In the genomic region with DNA sequence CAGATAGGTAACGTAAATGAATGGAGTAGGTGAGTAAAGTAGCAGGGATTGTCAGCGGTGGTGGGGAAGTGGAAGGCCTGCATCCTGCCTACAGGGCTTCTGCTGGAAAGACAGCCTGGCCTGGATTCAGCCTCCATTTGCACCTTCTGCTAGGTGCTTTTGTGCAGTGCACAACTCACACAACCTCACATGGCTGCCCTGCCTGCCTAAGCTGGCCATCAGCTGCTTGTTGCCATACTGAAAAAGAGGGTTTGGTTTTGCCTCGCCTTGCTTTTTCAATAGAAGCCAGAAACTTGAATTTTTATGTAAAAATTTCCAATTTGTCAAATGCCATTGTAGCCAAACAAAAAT, we compare ENCODE assay signal across 18 cellular contexts. TPM values are rescaled to one million over a fixed set of nuclear protein-coding genes. Genes with fewer than 3 reads are reported as not detected.
DNase-seq lines count a peak whose midpoint lies in the region; ATAC-seq, FAIRE-seq and TF ChIP-seq lines count a peak whose summit lies in the region.
"Had no signal": no experiment of that assay in that cellular context is flagged by ENCODE, and none has a peak within 500 bp of the region (broad histone marks: within the 10 kb centered on the region; RNA-seq: fewer than 3 reads in every experiment).

No MANE protein-coding gene starts in this region.

- H4K8ac ChIP-seq in IMR-90 (ENCODE audit: low read depth in 2 of 2, low read length in 2 of 2) (peak overlapping the region in 1 of 2 experiments; percentile 77; a peak in 1 of 4 replicates), H1 (ENCODE audit: extremely low read depth, insufficient read depth, low read length) (no peak overlapping the region)

- TF ChIP-seq RAD21 in IMR-90 (IDR thresholded peaks at IDR 0.05; ENCODE audit: low read length): no peak
- no peak for TF ChIP-seq RAD21 in H1 (IDR thresholded peaks at IDR 0.05 in 1 of 2, conservative IDR thresholded peaks at IDR 0.05 in 1 of 2; ENCODE audit: low read depth in 2 of 2, low read length in 2 of 2)

- H2AFZ ChIP-seq in IMR-90 (replicated peaks; ENCODE audit: low read length, poor library complexity) (no peak overlapping the region), H1 (ENCODE audit: low read length) (no peak overlapping the region), smooth muscle cell (ENCODE audit: low read depth) (no peak overlapping the region)

- H3K9ac ChIP-seq in IMR-90 (ENCODE audit: low read depth, low read length) (no peak overlapping the region), H1 (replicated peaks in 1 of 4; ENCODE audit: extremely low read depth in 1 of 4, low read depth in 3 of 4, low read length in 3 of 4) (no peak overlapping the region), smooth muscle cell (ENCODE audit: low read depth) (no peak overlapping the region)

- H2BK5ac ChIP-seq in IMR-90 (ENCODE audit: low read depth, low read length, poor library complexity, severe bottlenecking) (peak overlapping the region; percentile 5), H1 (ENCODE audit: low read depth, low read length) (no peak overlapping the region)

- H3K36me3 ChIP-seq in IMR-90 (ENCODE audit: control insufficient read depth, insufficient read depth, low read length) (no peaks in the 10 kb centered on the region), H1 (ENCODE audit: control insufficient read depth in 2 of 4, insufficient read depth in 4 of 4, low read length in 3 of 4) (no peaks in the 10 kb centered on the region), smooth muscle cell (ENCODE audit: low read depth) (no peaks in the 10 kb centered on the region), lower lobe of right lung (no peaks in the 10 kb centered on the region)

- no peak for TF ChIP-seq EP300 in H1 (IDR thresholded peaks at IDR 0.05; ENCODE audit: borderline replicate concordance in 1 of 2, low read depth in 2 of 2, low read length in 2 of 2)

- BruUV-seq in IMR-90 (replicated peaks; lab: Mats Ljungman, UMichigan): no TSS peak

- H3K4me3 Mint-ChIP-seq in CD4-positive, alpha-beta T cell: peak overlapping the region; percentile 98

- no peaks in the 10 kb centered on the region for H3K79me2 ChIP-seq in H1 (ENCODE audit: control insufficient read depth in 1 of 2, insufficient read depth in 2 of 2, low read length in 2 of 2)
- no peaks in the 10 kb centered on the region for H3K79me2 ChIP-seq in smooth muscle cell (ENCODE audit: low read depth)

- no peak overlapping the region for H3K27ac ChIP-seq in CD4-positive, alpha-beta T cell (ENCODE audit: low read depth, low read length)
- H3K27ac ChIP-seq in IMR-90 (ENCODE audit: insufficient read depth, low read length) (no peak overlapping the region), H1 (ENCODE audit: low read depth, low read length) (no peak overlapping the region), smooth muscle cell (ENCODE audit: low read depth) (peak overlapping the region; percentile 36), lower lobe of right lung (no peak overlapping the region)
- H3K27ac ChIP-seq: C4-2B, SK-N-MC had no signal

- H4K91ac ChIP-seq in IMR-90 (ENCODE audit: insufficient read depth, low read depth, low read length): peak overlapping the region; percentile 80; the same call in 1 of the 2 replicates
- H4K91ac ChIP-seq in H1 (replicated peaks; ENCODE audit: insufficient read length, low read length): no peak overlapping the region

- H3K4me1 ChIP-seq in IMR-90 (ENCODE audit: control insufficient read depth, insufficient read depth, low read length): peaks cover 12% of the 10 kb centered on the region
- peaks cover 0 to 3% (median 1%) of the 10 kb centered on the region in 4 experiments; a peak in 3 of 7 replicates for H3K4me1 ChIP-seq in H1 (replicated peaks in 1 of 4; ENCODE audit: control insufficient read depth in 3 of 4, insufficient read depth in 4 of 4, low read length in 3 of 4)
- H3K4me1 ChIP-seq in smooth muscle cell (ENCODE audit: low read depth): peaks cover 17% of the 10 kb centered on the region
- H3K4me1 ChIP-seq in lower lobe of right lung: peaks cover 8% of the 10 kb centered on the region

- no peak overlapping the region for H3K23ac ChIP-seq in IMR-90 (ENCODE audit: low read depth, low read length)
- no peak overlapping the region for H3K23ac ChIP-seq in H1 (ENCODE audit: insufficient read length)

- no peaks in the 10 kb centered on the region for H3K27me3 ChIP-seq in CD4-positive, alpha-beta T cell (ENCODE audit: control insufficient read depth, insufficient read depth, low read length)
- H3K27me3 ChIP-seq in IMR-90 (ENCODE audit: control insufficient read depth, insufficient read depth, low read length): no peaks in the 10 kb centered on the region
- H3K27me3 ChIP-seq in H1 (replicated peaks in 1 of 4; ENCODE audit: control insufficient read depth in 3 of 4, extremely low read depth in 1 of 4, insufficient read depth in 3 of 4, low read length in 3 of 4): no peaks in the 10 kb centered on the region
- H3K27me3 ChIP-seq in smooth muscle cell (ENCODE audit: low read depth): no peaks in the 10 kb centered on the region
- H3K27me3 ChIP-seq in lower lobe of right lung (ENCODE audit: low read depth): no peaks in the 10 kb centered on the region

- no peaks in the 10 kb centered on the region for H4K20me1 ChIP-seq in IMR-90 (ENCODE audit: insufficient read depth, low read length)
- no peaks in the 10 kb centered on the region for H4K20me1 ChIP-seq in H1 (replicated peaks in 1 of 2; ENCODE audit: control insufficient read depth in 1 of 2, insufficient read depth in 2 of 2, low read length in 2 of 2)
- H4K20me1 ChIP-seq in smooth muscle cell (ENCODE audit: low read depth): no peaks in the 10 kb centered on the region

- no peaks in the 10 kb centered on the region for H3K9me3 Mint-ChIP-seq in CD4-positive, alpha-beta T cell

- H3K56ac ChIP-seq in IMR-90 (ENCODE audit: extremely low read depth, insufficient read depth, low read length): no peak overlapping the region
- H3K56ac ChIP-seq in H1 (replicated peaks; ENCODE audit: insufficient read length, low read depth, low read length): no peak overlapping the region

- 100% methylated on average over 1 of the region's 3 CpGs; no CpG with 5 or more reads in 1 of the 2 experiments for WGBS in IMR-90 (ENCODE audit: extremely low coverage in 2 of 2, insufficient read length in 1 of 2), 2 experiments
- 74% methylated on average over 3 of the region's 3 CpGs; no CpG with 5 or more reads in 1 of the 2 experiments for WGBS in H1 (ENCODE audit: extremely low coverage in 1 of 2, insufficient coverage in 1 of 2, insufficient read length in 1 of 2, insufficient replicate concordance in 2 of 2, low coverage in 1 of 2, low lambda C conversion rate in 2 of 2, missing lambda C conversion rate in 1 of 2), 2 experiments
- WGBS in smooth muscle cell (ENCODE audit: low lambda C conversion rate): 87% methylated on average over 3 of the region's 3 CpGs

- H3K27me3 Mint-ChIP-seq in CD4-positive, alpha-beta T cell: no peaks in the 10 kb centered on the region

- H3K14ac ChIP-seq in IMR-90 (replicated peaks; ENCODE audit: low read depth, low read length) (no peak overlapping the region), H1 (ENCODE audit: insufficient read length) (no peak overlapping the region)

- TF ChIP-seq CTCF in CD4-positive, alpha-beta T cell (IDR thresholded peaks at IDR 0.05): no peak
- no peak for TF ChIP-seq CTCF in IMR-90 (conservative IDR thresholded peaks at IDR 0.05; ENCODE audit: low read depth, low read length)
- TF ChIP-seq CTCF in H1 (IDR thresholded peaks at IDR 0.05; ENCODE audit: control extremely low read depth in 1 of 3, insufficient read depth in 1 of 3, low read depth in 1 of 3, low read length in 3 of 3): no peak
- TF ChIP-seq CTCF in smooth muscle cell (IDR thresholded peaks at IDR 0.05; ENCODE audit: borderline replicate concordance, insufficient read depth, poor library complexity, severe bottlenecking): no peak
- TF ChIP-seq CTCF in lower lobe of right lung (IDR thresholded peaks at IDR 0.05): no peak

- H2BK12ac ChIP-seq in H1 (ENCODE audit: low read depth, low read length): peak overlapping the region; percentile 41; the same call in 1 of the 2 replicates

- peaks cover 5% of the 10 kb centered on the region; the same call in 1 of the 2 replicates for H3K23me2 ChIP-seq in H1 (ENCODE audit: low read depth, low read length)

- H2BK120ac ChIP-seq in IMR-90 (ENCODE audit: low read depth, low read length) (peak overlapping the region; percentile 82), H1 (replicated peaks; ENCODE audit: low read depth, low read length) (no peak overlapping the region)

- H4K5ac ChIP-seq in IMR-90 (ENCODE audit: low read depth, low read length): 0 out of 2 replicates have a peak overlapping the region, but pooled peaks have one; percentile 12
- H4K5ac ChIP-seq in H1 (ENCODE audit: insufficient read length, low read depth, low read length): no peak overlapping the region

- H2BK15ac ChIP-seq in IMR-90 (ENCODE audit: low read depth, low read length) (peak overlapping the region; percentile 55; the same call in 1 of the 3 replicates), H1 (ENCODE audit: low read length) (no peak overlapping the region)

- peak overlapping the region; percentile 26 for H2AK9ac ChIP-seq in IMR-90 (replicated peaks; ENCODE audit: low read depth, low read length, poor library complexity)

- CTCF ChIA-PET in CD4-positive, alpha-beta T cell (lab: Charles Lee): no interaction called here
- CTCF ChIA-PET in IMR-90 (lab: Yijun Ruan, JAX) (no interaction called here), H1 (lab: Charles Lee; ENCODE audit: partially characterized antibody) (interaction anchor here (0.8 to 4.3 kb wide), 6 partner anchors 10 to 159 kb away, joined by 3 to 32 read pairs (median 4); partner anchors contain the start of gene SOST)

- no peak for ATAC-seq in CD4-positive, alpha-beta T cell (ENCODE audit: poor library complexity)
- ATAC-seq in IMR-90 (ENCODE audit: low read depth) (no peak), GM21447 (IDR thresholded peaks at IDR 0.05; ENCODE audit: unreplicated experiment) (no peak), GM18861 (IDR thresholded peaks at IDR 0.05; ENCODE audit: unreplicated experiment) (no peak), lower lobe of right lung (no peak)
- ATAC-seq: PC-3 had no signal

- H3K79me1 ChIP-seq in IMR-90 (ENCODE audit: low read depth in 1 of 2, low read length in 2 of 2) (no peaks in the 10 kb centered on the region), H1 (ENCODE audit: low read depth, low read length) (no peaks in the 10 kb centered on the region)

- H3K18ac ChIP-seq in IMR-90 (ENCODE audit: low read depth, low read length) (no peak overlapping the region), H1 (ENCODE audit: extremely low read depth, low read length) (no peak overlapping the region)

- no peak overlapping the region for H3K4me3 ChIP-seq in IMR-90 (ENCODE audit: insufficient read depth, low read depth, low read length)
- H3K4me3 ChIP-seq in H1 (ENCODE audit: extremely low read depth in 1 of 4, insufficient read depth in 2 of 4, low read depth in 3 of 4, low read length in 4 of 4): no peak overlapping the region
- no peak overlapping the region for H3K4me3 ChIP-seq in smooth muscle cell
- no peak overlapping the region for H3K4me3 ChIP-seq in lower lobe of right lung
- H3K4me3 ChIP-seq: SK-N-MC had no signal

- H2AK5ac ChIP-seq in IMR-90 (ENCODE audit: low read depth, low read length): peak overlapping the region; percentile 10; the same call in 1 of the 2 replicates
- H2AK5ac ChIP-seq in H1 (ENCODE audit: low read depth, low read length): no peak overlapping the region

- peak overlapping the region; percentile 92 for H3K27ac Mint-ChIP-seq in CD4-positive, alpha-beta T cell

- no peaks in the 10 kb centered on the region for H3K9me3 ChIP-seq in CD4-positive, alpha-beta T cell (ENCODE audit: control insufficient read depth, low read length)
- H3K9me3 ChIP-seq in IMR-90 (ENCODE audit: control insufficient read depth, insufficient read depth, low read length) (no peaks in the 10 kb centered on the region), H1 (ENCODE audit: insufficient read depth in 2 of 2, low read depth in 1 of 2, low read length in 1 of 2) (no peaks in the 10 kb centered on the region), smooth muscle cell (replicated peaks; ENCODE audit: low read depth) (no peaks in the 10 kb centered on the region), lower lobe of right lung (no peaks in the 10 kb centered on the region)

- peaks cover 13% of the 10 kb centered on the region; the same call in 1 of the 2 replicates for H3K9me1 ChIP-seq in IMR-90 (ENCODE audit: insufficient read depth, low read length)

- POLR2A ChIA-PET in CD4-positive, alpha-beta T cell (lab: Charles Lee): no interaction called here
- POLR2A ChIA-PET in IMR-90 (lab: Charles Lee; ENCODE audit: unreplicated experiment): no interaction called here
- POLR2A ChIA-PET in H1 (lab: Charles Lee; ENCODE audit: partially characterized antibody): interaction anchor here (1.2 to 2.0 kb wide), 3 partner anchors 9 to 38 kb away, joined by 3 to 7 read pairs (median 5); no protein-coding TSS in a partner anchor

- intact Hi-C loops in CD4-positive, alpha-beta T cell (cut with DNase I, micrococcal nuclease): no loop called here
- intact Hi-C loops in IMR-90 (cut with micrococcal nuclease) (no loop called here), lower lobe of right lung (cut with DNase I) (no loop called here)

- H3F3A ChIP-seq in smooth muscle cell (ENCODE audit: low read depth): peaks cover 26% of the 10 kb centered on the region

- H3K4ac ChIP-seq in IMR-90 (ENCODE audit: low read depth, low read length): peak overlapping the region; percentile 32; the same call in 1 of the 2 replicates
- H3K4ac ChIP-seq in H1 (replicated peaks; ENCODE audit: insufficient read length, low read depth, low read length): no peak overlapping the region

- no peak overlapping the region for H3K4me2 ChIP-seq in IMR-90 (ENCODE audit: low read depth, low read length)
- no peak overlapping the region for H3K4me2 ChIP-seq in H1 (ENCODE audit: insufficient read depth in 1 of 2, low read depth in 2 of 2, low read length in 2 of 2)
- no peak overlapping the region for H3K4me2 ChIP-seq in smooth muscle cell

- H3K4me1 Mint-ChIP-seq in CD4-positive, alpha-beta T cell (ENCODE audit: low read depth): peaks cover 6% of the 10 kb centered on the region

- H2BK20ac ChIP-seq in IMR-90 (ENCODE audit: low read depth, low read length) (peak overlapping the region; percentile 82), H1 (ENCODE audit: low read length) (no peak overlapping the region)

- no peak for DNase-seq in CD4-positive, alpha-beta T cell
- DNase-seq in IMR-90 (no peak), H1 (ENCODE audit: low read depth in 1 of 2, low spot score in 2 of 2) (no peak), smooth muscle cell (lab: John Stamatoyannopoulos, UW; ENCODE audit: unreplicated experiment) (no peak), lower lobe of right lung (no peak)
- DNase-seq: Calu3, DMS79 treated with DMSO at 0.1 percent for 48 hours, GOT3, Karpas-422, MM.1S, NCI-H1105 treated with DMSO at 0.1 percent for 48 hours, NCI-H187, NCI-H69 had no signal

- FAIRE-seq in H1 (lab: Jason Lieb, UNC): no peak

- in situ Hi-C loops in IMR-90 (cut with MboI; ENCODE audit: low sequenced_read_pairs): no loop called here

- dilution Hi-C loops in IMR-90 (cut with HindIII; ENCODE audit: low sequenced_read_pairs, unreplicated experiment): no loop called here

- TF ChIP-seq POLR2A in IMR-90 (IDR thresholded peaks at IDR 0.05; ENCODE audit: low read depth, low read length): no peak
- no peak for TF ChIP-seq POLR2A in H1 (IDR thresholded peaks at IDR 0.05; ENCODE audit: control extremely low read depth in 1 of 2, low read depth in 2 of 2, low read length in 2 of 2)

- no peaks in the 10 kb centered on the region for H3K36me3 Mint-ChIP-seq in CD4-positive, alpha-beta T cell (ENCODE audit: low read depth)

RNA-seq across cellular contexts. Expression of gene SOST, which starts 36.3 kb away (rescaled TPM):
- not detected for total RNA-seq in CD4-positive, alpha-beta T cell
- total RNA-seq in IMR-90 (2012; rRNA removed) (not detected in 2 replicates), smooth muscle cell (not detected in 2 replicates), lower lobe of right lung (not detected)
- polyA plus RNA-seq in IMR-90 (2012; rRNA removed) (not detected in 2 replicates), H1 (2011; rRNA removed) (0.08 and 0.25 TPM in 2 replicates), smooth muscle cell (not detected in 2 replicates)
- polyA plus RNA-seq in IMR-90 (2012; cell fraction: cytosol; rRNA removed): not detected in 2 replicates
- not detected in 2 replicates for polyA plus RNA-seq in IMR-90 (2012; cell fraction: nucleus; rRNA removed; ENCODE audit: low replicate concordance)
- not detected in 2 replicates for total RNA-seq in H1 (2021; fragmentation: NEBNext Ultra II Directional; extraction: Animal tissue kit (Norgen Biotek cat#: 25700))
- polyA plus RNA-seq in H1 (2011; cell fraction: cytosol; rRNA removed): 0.19 TPM
- 0.14 TPM for polyA plus RNA-seq in H1 (2011; cell fraction: nucleus; rRNA removed)
- 0.12 to 0.27 TPM (median 0.15 TPM) in 4 replicates for polyA plus RNA-seq in H1 (2012, experiment 1 of 2)
- 0.21 TPM for polyA plus RNA-seq in H1 (2012, experiment 2 of 2)
- 0.08 TPM for polyA plus RNA-seq in H1 (2013, experiment 1 of 2)
- 0.09 TPM for polyA plus RNA-seq in H1 (2013, experiment 2 of 2)
- polyA minus RNA-seq in H1 (2011; rRNA and poly(A)+ RNA removed): not detected in 2 replicates
- not detected for polyA minus RNA-seq in H1 (2011; cell fraction: cytosol; rRNA and poly(A)+ RNA removed)
- not detected for polyA minus RNA-seq in H1 (2011; cell fraction: nucleus; rRNA and poly(A)+ RNA removed)
- total RNA-seq: Calu3, PC-3 had no signal

RNA-seq across cellular contexts. Expression of gene DUSP3, which starts 56.5 kb away (rescaled TPM):
- 10 to 100 TPM; 10.6 to 12.6 TPM for total RNA-seq in CD4-positive, alpha-beta T cell
- total RNA-seq in IMR-90 (2012; rRNA removed): 40.9 and 42.5 TPM in 2 replicates
- polyA plus RNA-seq in IMR-90 (2012; rRNA removed): 33.3 and 33.5 TPM in 2 replicates
- polyA plus RNA-seq in IMR-90 (2012; cell fraction: cytosol; rRNA removed): 22.0 and 23.5 TPM in 2 replicates
- 30.4 and 43.5 TPM in 2 replicates for polyA plus RNA-seq in IMR-90 (2012; cell fraction: nucleus; rRNA removed; ENCODE audit: low replicate concordance)
- 21.2 and 21.4 TPM in 2 replicates for total RNA-seq in H1 (2021; fragmentation: NEBNext Ultra II Directional; extraction: Animal tissue kit (Norgen Biotek cat#: 25700))
- polyA plus RNA-seq in H1 (2011; rRNA removed): 15.1 and 19.9 TPM in 2 replicates
- 18.8 TPM for polyA plus RNA-seq in H1 (2011; cell fraction: cytosol; rRNA removed)
- 27.1 TPM for polyA plus RNA-seq in H1 (2011; cell fraction: nucleus; rRNA removed)
- 12.9 to 15.0 TPM (median 13.8 TPM) in 4 replicates for polyA plus RNA-seq in H1 (2012, experiment 1 of 2)
- polyA plus RNA-seq in H1 (2012, experiment 2 of 2): 9.8 TPM
- 21.3 TPM for polyA plus RNA-seq in H1 (2013, experiment 1 of 2)
- polyA plus RNA-seq in H1 (2013, experiment 2 of 2): 19.4 TPM
- 21.2 and 27.2 TPM in 2 replicates for polyA minus RNA-seq in H1 (2011; rRNA and poly(A)+ RNA removed)
- polyA minus RNA-seq in H1 (2011; cell fraction: cytosol; rRNA and poly(A)+ RNA removed): 16.0 TPM
- 16.2 TPM for polyA minus RNA-seq in H1 (2011; cell fraction: nucleus; rRNA and poly(A)+ RNA removed)
- total RNA-seq in smooth muscle cell: 33.2 and 34.4 TPM in 2 replicates
- polyA plus RNA-seq in smooth muscle cell: 25.6 and 35.9 TPM in 2 replicates
- 92.9 TPM for total RNA-seq in lower lobe of right lung

RNA-seq across cellular contexts. Expression of gene CFAP97D1, which starts 58.0 kb away (rescaled TPM):
- not detected for total RNA-seq in CD4-positive, alpha-beta T cell
- under 0.01 TPM in 1 of 2 replicates, not detected in the other for total RNA-seq in IMR-90 (2012; rRNA removed)
- 0.03 TPM in 1 of 2 replicates, not detected in the other for polyA plus RNA-seq in IMR-90 (2012; rRNA removed)
- not detected in 2 replicates for polyA plus RNA-seq in IMR-90 (2012; cell fraction: cytosol; rRNA removed)
- polyA plus RNA-seq in IMR-90 (2012; cell fraction: nucleus; rRNA removed; ENCODE audit: low replicate concordance): 0.03 TPM in 1 of 2 replicates, not detected in the other
- 0.07 TPM in 1 of 2 replicates, not detected in the other for total RNA-seq in H1 (2021; fragmentation: NEBNext Ultra II Directional; extraction: Animal tissue kit (Norgen Biotek cat#: 25700))
- 0.02 and 0.03 TPM in 2 replicates for polyA plus RNA-seq in H1 (2011; rRNA removed)
- polyA plus RNA-seq in H1 (2011; cell fraction: cytosol; rRNA removed): 0.03 TPM
- 0.03 TPM for polyA plus RNA-seq in H1 (2011; cell fraction: nucleus; rRNA removed)
- 0.04 TPM in 2 of 4 replicates, not detected in the others for polyA plus RNA-seq in H1 (2012, experiment 1 of 2)
- not detected for polyA plus RNA-seq in H1 (2012, experiment 2 of 2)
- 0.08 TPM for polyA plus RNA-seq in H1 (2013, experiment 1 of 2)
- 0.04 TPM for polyA plus RNA-seq in H1 (2013, experiment 2 of 2)
- 0.09 and 0.15 TPM in 2 replicates for polyA minus RNA-seq in H1 (2011; rRNA and poly(A)+ RNA removed)
- polyA minus RNA-seq in H1 (2011; cell fraction: cytosol; rRNA and poly(A)+ RNA removed): not detected
- not detected for polyA minus RNA-seq in H1 (2011; cell fraction: nucleus; rRNA and poly(A)+ RNA removed)
- 0.09 TPM in 2 replicates for total RNA-seq in smooth muscle cell
- not detected in 2 replicates for polyA plus RNA-seq in smooth muscle cell
- total RNA-seq in lower lobe of right lung: not detected
- total RNA-seq: Calu3 had no signal
